In the genomic region with DNA sequence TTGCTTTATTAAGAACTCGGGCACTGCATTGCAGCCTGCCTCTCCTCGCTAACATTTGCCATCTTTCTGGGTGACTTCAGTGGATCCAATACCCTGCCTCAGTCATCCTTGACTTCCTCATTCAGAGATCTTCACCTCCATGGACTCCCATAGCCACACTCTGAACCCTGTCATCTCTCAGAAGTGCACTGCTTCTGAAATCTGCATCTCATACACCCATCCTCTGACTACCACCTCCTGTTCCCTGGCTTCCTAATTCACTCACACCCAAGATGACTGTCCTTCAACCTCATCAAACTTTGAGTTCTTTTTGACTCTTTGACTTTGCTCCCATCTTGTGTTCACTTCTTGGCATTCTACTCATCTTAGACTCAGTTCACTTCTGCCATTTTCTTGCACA, we compare ENCODE assay signal across 11 cellular contexts. TPM values are rescaled to one million over a fixed set of nuclear protein-coding genes. Genes with fewer than 3 reads are reported as not detected.
DNase-seq lines count a peak whose midpoint lies in the region; ATAC-seq and TF ChIP-seq lines count a peak whose summit lies in the region.
"Had no signal": no experiment of that assay in that cellular context is flagged by ENCODE, and none has a peak within 500 bp of the region (broad histone marks: within the 10 kb centered on the region; RNA-seq: fewer than 3 reads in every experiment).

No MANE protein-coding gene starts in this region.

- BruUV-seq in OCI-LY7 (replicated peaks; lab: Mats Ljungman, UMichigan): no TSS peak

- H3K9me2 ChIP-seq in DOHH2 (replicated peaks; ENCODE audit: control insufficient read depth, low read length) (no peaks in the 10 kb centered on the region), OCI-LY7 (ENCODE audit: insufficient read depth, low read length) (no peaks in the 10 kb centered on the region)

- H3K36me3 ChIP-seq in DOHH2 (ENCODE audit: control insufficient read depth, low read length) (peaks cover 15% of the 10 kb centered on the region), OCI-LY7 (ENCODE audit: insufficient read depth, low read length) (no peaks in the 10 kb centered on the region; the same call in 1 of the 2 replicates)
- H3K36me3 ChIP-seq: transverse colon had no signal

- no peaks in the 10 kb centered on the region for H3K27me3 ChIP-seq in DOHH2 (ENCODE audit: control insufficient read depth, low read length)
- H3K27me3 ChIP-seq: transverse colon had no signal

- TF ChIP-seq CTCF in DOHH2 (IDR thresholded peaks at IDR 0.05; ENCODE audit: low read depth, low read length, poor library complexity, severe bottlenecking) (no peak), OCI-LY7 (conservative IDR thresholded peaks at IDR 0.05; ENCODE audit: low read length) (no peak)

- ATAC-seq in GM19397 (IDR thresholded peaks at IDR 0.05; ENCODE audit: unreplicated experiment) (peak; percentile 7), HG02973 (IDR thresholded peaks at IDR 0.05; ENCODE audit: unreplicated experiment) (peak; percentile 29)

- H3K79me2 ChIP-seq in DOHH2 (ENCODE audit: control insufficient read depth, low read length) (no peaks in the 10 kb centered on the region), OCI-LY7 (ENCODE audit: insufficient read depth, low read depth, low read length) (no peaks in the 10 kb centered on the region)

- POLR2A ChIA-PET in OCI-LY7 (lab: Charles Lee): interaction anchor here (0.5 to 7.1 kb wide), 7 partner anchors 7 to 423 kb away, joined by 3 to 85 read pairs (median 3); partner anchors contain the start of gene CYBB

- H3K4me1 ChIP-seq in DOHH2 (ENCODE audit: control insufficient read depth, low read length): peaks cover 83% of the 10 kb centered on the region
- peaks cover 68% of the 10 kb centered on the region for H3K4me1 ChIP-seq in OCI-LY7 (ENCODE audit: insufficient read depth, low read length, poor library complexity, severe bottlenecking)
- H3K4me1 ChIP-seq: transverse colon had no signal

- H3K27ac ChIP-seq in DOHH2 (ENCODE audit: low read depth, low read length): peak overlapping the region; percentile 99
- H3K27ac ChIP-seq in OCI-LY7 (ENCODE audit: low read depth, low read length, poor library complexity, severe bottlenecking): peak overlapping the region; percentile 100

- H3F3A ChIP-seq in DOHH2 (ENCODE audit: control insufficient read depth, insufficient read depth): peaks cover 13% of the 10 kb centered on the region

- intact Hi-C loops in OCI-LY7 (cut with micrococcal nuclease; ENCODE audit: unreplicated experiment): no loop called here

- H2AFZ ChIP-seq in OCI-LY7 (ENCODE audit: low read length): peak overlapping the region; percentile 34; the same call in 1 of the 2 replicates

- H3K4me2 ChIP-seq in DOHH2 (ENCODE audit: low read length) (peak overlapping the region; percentile 73), OCI-LY7 (ENCODE audit: low read length) (peak overlapping the region; percentile 80)

- DNase-seq in OCI-LY7 (ENCODE audit: low spot score): no peak
- no peak for DNase-seq in T1000 (lab: John Stamatoyannopoulos, UW)
- no peak for DNase-seq in stimulated activated CD4-positive, alpha-beta T cell treated with anti-CD3 and anti-CD28 coated beads, Interleukin-2, amount 100 ng/mL, for 24 hours
- no peak for DNase-seq in NCI-H446 treated with DMSO at 0.1 percent for 48 hours (lab: John Stamatoyannopoulos, UW)
- DNase-seq in GF-D8 (lab: John Stamatoyannopoulos, UW): no peak
- DNase-seq: activated CD8-positive, alpha-beta memory T cell treated with anti-CD3 and anti-CD28 coated beads for 24 hours; NCI-H2081 had no signal

- CTCF ChIA-PET in OCI-LY7 (lab: Charles Lee; ENCODE audit: unreplicated experiment): interaction anchor here (1.6 kb wide), 1 partner anchor 69 kb away, joined by 7 read pairs; no protein-coding TSS in a partner anchor

- H3K4me3 ChIP-seq in DOHH2 (ENCODE audit: low read length): peak overlapping the region; percentile 62
- H3K4me3 ChIP-seq in OCI-LY7 (ENCODE audit: low read depth, low read length, poor library complexity, severe bottlenecking): peak overlapping the region; percentile 46
- H3K4me3 ChIP-seq: transverse colon had no signal

- H3K9me3 ChIP-seq in DOHH2 (ENCODE audit: control insufficient read depth, insufficient read depth, low read length): no peaks in the 10 kb centered on the region
- H3K9me3 ChIP-seq in OCI-LY7 (ENCODE audit: low read length): peaks cover 10% of the 10 kb centered on the region; the same call in 1 of the 2 replicates
- H3K9me3 ChIP-seq: transverse colon had no signal

- no peaks in the 10 kb centered on the region for H4K20me1 ChIP-seq in DOHH2 (ENCODE audit: control insufficient read depth, insufficient read depth, low read depth, low read length)
- H4K20me1 ChIP-seq in OCI-LY7 (ENCODE audit: insufficient read depth, low read length): no peaks in the 10 kb centered on the region

RNA-seq across cellular contexts. Expression of gene CYBB, which starts 25.3 kb away (rescaled TPM):
- 23.8 and 25.4 TPM in 2 replicates for total RNA-seq in OCI-LY7 (2014; rRNA removed; shearing (Covaris generic))
- 29.8 and 38.3 TPM in 2 replicates for total RNA-seq in OCI-LY7 (2022)
